8 cellular contexts compared by ENCODE assay signal in the genomic region with DNA sequence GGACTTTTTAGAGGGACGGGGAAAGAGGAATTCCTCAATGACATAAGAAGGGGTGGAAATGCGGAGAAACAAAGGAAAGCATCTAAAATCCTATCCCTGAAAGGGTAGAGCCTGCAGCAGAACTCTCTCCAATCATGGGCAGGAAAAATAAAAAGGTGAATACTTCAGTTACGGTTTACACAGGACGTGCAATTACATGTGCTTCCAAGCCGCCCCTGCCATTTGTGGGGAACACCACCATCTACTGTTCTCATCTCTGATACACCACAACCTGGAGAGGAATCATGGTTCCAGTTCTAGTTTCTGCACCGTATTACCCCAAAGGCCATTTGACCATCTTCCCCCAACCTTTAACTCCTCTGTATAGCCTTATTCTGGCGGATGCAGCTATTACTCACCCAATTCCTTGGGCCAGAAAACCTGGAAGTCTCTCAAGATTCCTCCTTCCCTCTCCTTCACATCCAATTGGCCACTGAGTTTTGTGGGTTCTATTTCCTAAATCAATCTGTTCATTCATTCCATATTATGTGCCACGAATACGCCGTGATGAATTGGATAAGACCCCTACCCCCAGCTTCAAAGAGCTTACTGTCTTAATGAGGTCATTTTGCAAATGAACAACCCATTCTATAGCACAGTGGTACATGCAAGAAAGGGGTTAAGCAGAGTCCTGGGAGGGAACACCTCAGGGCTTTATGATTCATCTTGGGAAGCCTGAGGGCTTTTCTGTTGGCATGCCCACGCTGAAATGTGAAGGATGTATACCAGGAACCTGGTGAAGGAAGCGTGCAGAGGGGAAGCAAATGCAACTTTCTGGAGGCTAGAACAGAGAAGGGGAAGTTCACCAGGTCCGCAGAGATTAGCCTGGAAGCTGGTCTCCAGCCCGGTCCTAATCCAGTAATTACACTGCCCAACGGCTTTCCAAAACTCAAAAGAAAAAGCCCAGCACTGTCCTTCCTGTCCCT. TPM values are rescaled to one million over a fixed set of nuclear protein-coding genes. Genes with fewer than 3 reads are reported as not detected.
A peak's percentile ranks its signal among the peaks of the same experiment; 100 is the strongest.
DNase-seq lines count a peak whose midpoint lies in the region; ATAC-seq, FAIRE-seq and TF ChIP-seq lines count a peak whose summit lies in the region.

No MANE protein-coding gene starts in this region.

- H3K27me3 Mint-ChIP-seq in Caco-2 (ENCODE audit: insufficient read depth, unreplicated experiment) (no peaks in the 10 kb centered on the region), neural crest cell (ENCODE audit: low read depth) (peaks cover 12% of the 10 kb centered on the region)

- peaks cover 6% of the 10 kb centered on the region for H3K36me3 Mint-ChIP-seq in Caco-2 (ENCODE audit: insufficient read depth, unreplicated experiment)
- peaks cover 5% of the 10 kb centered on the region for H3K36me3 Mint-ChIP-seq in neural crest cell (ENCODE audit: low read depth)

- CTCF ChIA-PET in Caco-2 (lab: Charles Lee): interaction anchor here (0.7 kb wide), 1 partner anchor 228 kb away, joined by 3 read pairs; no protein-coding TSS in a partner anchor

- POLR2A ChIA-PET in Caco-2 (lab: Charles Lee): no interaction called here

- H3K9me3 Mint-ChIP-seq in Caco-2 (ENCODE audit: unreplicated experiment) (no peaks in the 10 kb centered on the region), neural crest cell (no peaks in the 10 kb centered on the region)

- peaks cover 4% of the 10 kb centered on the region; the same call in 1 of the 2 replicates for H3K4me1 ChIP-seq in Caco-2
- H3K4me1 ChIP-seq in kidney (ENCODE audit: control insufficient read depth in 1 of 2, insufficient read depth in 1 of 2, low read depth in 1 of 2, low read length in 2 of 2): peaks cover 0 to 2% of the 10 kb centered on the region in 2 donors

- no peaks in the 10 kb centered on the region for H3K9me3 ChIP-seq in Caco-2
- H3K9me3 ChIP-seq in kidney (ENCODE audit: control insufficient read depth in 1 of 2, low read length in 2 of 2): no peaks in the 10 kb centered on the region

- TF ChIP-seq CTCF in Caco-2 (IDR thresholded peaks at IDR 0.05; ENCODE audit: insufficient read depth in 1 of 2, low read depth in 1 of 2, low read length in 1 of 2, severe bottlenecking in 1 of 2, unreplicated experiment in 1 of 2): no peak
- no peak for TF ChIP-seq CTCF in cardiac fibroblast (IDR thresholded peaks at IDR 0.05; ENCODE audit: low read depth, low read length)
- no peak for TF ChIP-seq CTCF in neural crest cell (conservative IDR thresholded peaks at IDR 0.05)
- no peak for TF ChIP-seq CTCF in kidney (IDR thresholded peaks at IDR 0.05; ENCODE audit: borderline replicate concordance, extremely low read depth, insufficient read depth)

- H3K27ac ChIP-seq in kidney (ENCODE audit: low read depth in 2 of 2, low read length in 2 of 2): peak overlapping the region in 1 of 2 donors; percentile 51

- peak overlapping the region in 1 of 2 donors; percentile 71 for H3K9ac ChIP-seq in kidney (ENCODE audit: low read length in 2 of 2)

- no peak overlapping the region for H3K27ac Mint-ChIP-seq in Caco-2 (ENCODE audit: unreplicated experiment)
- no peak overlapping the region for H3K27ac Mint-ChIP-seq in neural crest cell (ENCODE audit: unreplicated experiment)

- H3K27me3 ChIP-seq in Caco-2 (replicated peaks; ENCODE audit: control insufficient read depth, insufficient read depth, low read length): no peaks in the 10 kb centered on the region

- peak overlapping the region; percentile 64 for H3K4me3 Mint-ChIP-seq in Caco-2 (ENCODE audit: unreplicated experiment)
- H3K4me3 Mint-ChIP-seq in neural crest cell: peak overlapping the region; percentile 86

- no peak overlapping the region for H3K4me3 ChIP-seq in Caco-2 (ENCODE audit: low read depth, low read length)
- H3K4me3 ChIP-seq in cardiac fibroblast (replicated peaks in 1 of 2; ENCODE audit: low read depth in 2 of 2, low read length in 2 of 2): no peak overlapping the region
- H3K4me3 ChIP-seq in kidney (ENCODE audit: low read length in 2 of 2): peak overlapping the region in 1 of 2 donors; percentile 56

- DNase-seq in Caco-2 (no peak), Kasumi-1 (lab: John Stamatoyannopoulos, UW) (peak; percentile 12 to 22), cardiac fibroblast (ENCODE audit: low read depth in 2 of 2) (peak; percentile 20 to 24), neural crest cell (ENCODE audit: low read depth, low spot score) (no peak), kidney (no peak), GM12891 (ENCODE audit: insufficient read length, low spot score) (no peak)

- TF ChIP-seq POLR2A in GM12891 (IDR thresholded peaks at IDR 0.05; ENCODE audit: low read depth, low read length): no peak

- ATAC-seq in GM21717 (IDR thresholded peaks at IDR 0.05; ENCODE audit: unreplicated experiment) (no peak), HG02642 (IDR thresholded peaks at IDR 0.05; ENCODE audit: poor library complexity, unreplicated experiment) (no peak)

- intact Hi-C loops in Caco-2 (cut with micrococcal nuclease; ENCODE audit: unreplicated experiment): no loop called here
- intact Hi-C loops in kidney (cut with DNase I): no loop called here

- no TSS peak for BruUV-seq in Caco-2 (replicated peaks; lab: Mats Ljungman, UMichigan)

- FAIRE-seq in kidney (lab: Jason Lieb, UNC) (no peak), GM12891 (lab: Jason Lieb, UNC) (no peak)

- H3K4me1 Mint-ChIP-seq in Caco-2 (ENCODE audit: low read depth, unreplicated experiment) (peaks cover 6% of the 10 kb centered on the region), neural crest cell (peaks cover 12% of the 10 kb centered on the region)

- H3K36me3 ChIP-seq in Caco-2 (ENCODE audit: control insufficient read depth, insufficient read depth, low read length) (no peaks in the 10 kb centered on the region), kidney (ENCODE audit: control insufficient read depth in 1 of 2, insufficient read depth in 2 of 2, low read length in 2 of 2) (peaks cover 0 to 4% of the 10 kb centered on the region in 2 donors)

TF ChIP-seq in GM12891, 5 proteins besides CTCF, POLR2A, EP300 and RAD21:
- TF ChIP-seq PAX5 (IDR thresholded peaks at IDR 0.05; ENCODE audit: insufficient read depth, low read length, severe bottlenecking) (no peak), TAF1 (IDR thresholded peaks at IDR 0.05; ENCODE audit: low read depth, low read length) (no peak), SPI1 (IDR thresholded peaks at IDR 0.05; ENCODE audit: low read depth, low read length) (no peak), POU2F2 (IDR thresholded peaks at IDR 0.05; ENCODE audit: low read depth, low read length) (no peak), POLR2AphosphoS5 (IDR thresholded peaks at IDR 0.05; ENCODE audit: low read depth, low read length) (no peak)
TF ChIP-seq in GM12891: peak in this region for 0.

RNA-seq across cellular contexts. Expression of gene MSL3, which starts 1.4 kb away (rescaled TPM):
- total RNA-seq in Caco-2 (2022) (13.5 and 14.0 TPM in 2 replicates), neural crest cell (27.8 and 29.2 TPM in 2 replicates), kidney (27.1 TPM)
- polyA plus RNA-seq in kidney (ENCODE audit: insufficient read depth, low read depth, low replicate concordance): 16.3 TPM
- 31.3 TPM for polyA plus RNA-seq in GM12891 (2012; ENCODE audit: low read depth, missing spikeins)

Comparison
In these comparisons a context has a peak if more than half of its experiments do, and no peak if none do; other contexts are left out.
1. DNase-seq: peak in Kasumi-1 (2 of 2) and cardiac fibroblast (2 of 2); none in Caco-2 (0 of 2), neural crest cell (single experiment), kidney (single experiment) and GM12891 (single experiment).